In genomic region chr1:143913705-143914104, GRCh38 we compare ENCODE assay signal across 3 cellular contexts. TPM values are rescaled to one million over a fixed set of nuclear protein-coding genes. Genes with fewer than 3 reads are reported as not detected.
"Had no signal": no experiment of that assay in that cellular context is flagged by ENCODE, and none has a peak within 500 bp of the region (broad histone marks: within the 10 kb centered on the region; RNA-seq: fewer than 3 reads in every experiment).

No MANE protein-coding gene starts in this region.

RNA-seq across cellular contexts. Expression of gene FAM72C, which starts 58.1 kb away (rescaled TPM):
- total RNA-seq: temporal lobe, thoracic aorta, upper lobe of right lung had no signal
